In the genomic region with DNA sequence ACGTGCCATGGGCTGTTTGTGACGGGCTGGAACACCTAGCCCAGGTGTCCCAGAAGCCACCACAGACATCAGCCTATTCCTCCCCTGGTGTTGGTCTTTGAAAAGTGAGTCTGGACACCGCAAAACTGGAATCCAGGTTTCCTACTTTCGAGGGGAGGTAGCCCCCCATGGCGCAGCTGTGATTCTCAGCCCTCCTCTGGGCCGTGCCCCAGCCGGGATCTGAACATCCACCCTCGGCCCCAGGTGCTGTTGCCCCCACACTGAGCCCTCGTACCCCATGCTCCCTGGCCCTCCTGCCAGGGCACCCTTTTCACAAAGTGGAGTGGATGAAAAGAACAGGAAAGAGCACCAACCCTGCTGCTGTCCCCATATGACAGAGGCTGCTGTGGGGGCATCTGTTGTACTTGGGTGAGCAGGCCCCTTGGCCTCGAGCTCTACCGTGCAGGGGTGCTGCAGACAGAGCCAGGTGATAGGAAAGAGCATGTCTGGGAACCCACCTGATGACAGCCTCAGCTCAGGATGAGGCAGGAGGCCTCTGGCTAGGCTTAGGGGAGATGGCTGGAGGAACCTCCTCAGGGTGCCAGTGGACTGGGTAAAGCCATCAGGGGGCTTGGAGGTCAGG, we compare ENCODE assay signal across 41 cellular contexts. TPM values are rescaled to one million over a fixed set of nuclear protein-coding genes. Genes with fewer than 3 reads are reported as not detected.
"Had no signal": no experiment of that assay in that cellular context is flagged by ENCODE, and none has a peak within 500 bp of the region (broad histone marks: within the 10 kb centered on the region; RNA-seq: fewer than 3 reads in every experiment).

No MANE protein-coding gene starts in this region.

- H3K27me3 ChIP-seq: ascending aorta, cardiac muscle cell, MG63, Peyer's patch had no signal

- H3K4me1 Mint-ChIP-seq: activated B cell treated with CpG ODN at 0.5 μM for 24 hours; activated naive CD8-positive, alpha-beta T cell treated with anti-CD3 and anti-CD28 coated beads, Interleukin-2, amount 10 ng/mL, durations not matched to agents 7 days and 5 days had no signal

- H3K36me3 Mint-ChIP-seq: activated CD8-positive, alpha-beta memory T cell treated with anti-CD3 and anti-CD28 coated beads, Interleukin-2, amount 10 ng/mL, durations not matched to agents 7 days and 5 days; activated naive CD8-positive, alpha-beta T cell treated with anti-CD3 and anti-CD28 coated beads, Interleukin-2, amount 10 ng/mL, durations not matched to agents 7 days and 5 days had no signal

- H3K27ac ChIP-seq: ascending aorta, cardiac muscle cell, Peyer's patch, RWPE1, VCaP had no signal

- H3K36me3 ChIP-seq: ascending aorta, cardiac muscle cell, MG63, Peyer's patch had no signal

- H3K9me3 Mint-ChIP-seq: activated B cell treated with CpG ODN at 0.5 μM for 24 hours; activated naive CD8-positive, alpha-beta T cell treated with anti-CD3 and anti-CD28 coated beads, Interleukin-2, amount 10 ng/mL, durations not matched to agents 7 days and 5 days had no signal

- DNase-seq: activated B cell treated with CpG ODN at 0.5 μM for 24 hours; activated CD4-positive, alpha-beta T cell treated with anti-CD3 and anti-CD28 coated beads for 4 hours; activated CD4-positive, alpha-beta T cell treated with anti-CD3 and anti-CD28 coated beads, Interleukin-2, amount 50 U/mL, for 4 hours; activated CD4-positive, CD25-positive, alpha-beta regulatory T cell treated with anti-CD3 and anti-CD28 coated beads, Interleukin-2, amount 50 U/mL, for 72 hours; activated CD8-positive, alpha-beta memory T cell treated with anti-CD3 and anti-CD28 coated beads for 24 hours; activated CD8-positive, alpha-beta memory T cell treated with anti-CD3 and anti-CD28 coated beads, Interleukin-2, amount 10 ng/mL, durations not matched to agents 7 days and 5 days; activated CD8-positive, alpha-beta memory T cell treated with anti-CD3 and anti-CD28 coated beads, Interleukin-2, amount 50 U/mL, for 48 hours; activated effector memory CD4-positive, alpha-beta T cell treated with Interleukin-2 at 50 U/mL for 16 hours; activated naive CD4-positive, alpha-beta T cell treated with anti-CD3 and anti-CD28 coated beads, Interleukin-2, amount 50 U/mL, for 16 hours; activated naive CD8-positive, alpha-beta T cell treated with anti-CD3 and anti-CD28 coated beads, Interleukin-2, amount 10 ng/mL, durations not matched to agents 7 days and 5 days; activated T-cell treated with anti-CD3 and anti-CD28 coated beads, Interleukin-2, amount 50 U/mL, for 48 hours; amygdala; Kasumi-1; KG1; MG63; NCI-H1048; NCI-H1105 treated with DMSO at 0.1 percent for 48 hours; NCI-H1436; NCI-H1694; NCI-H1930; NCI-H2081 treated with DMSO at 0.1 percent for 48 hours; NCI-H226; NCI-H524 treated with DMSO at 0.1 percent for 48 hours; NCI-H748 treated with DMSO at 0.1 percent for 48 hours; NK-92 treated with Interleukin-12 subunit alpha and Interleukin-12 subunit beta, amount 100 ng/mL, for 24 hours; PC-3; Peyer's patch; SIG-M5; SW 1271; T-helper 1 cell; T-helper 2 cell; T-helper 9 cell had no signal

- H3K4me3 ChIP-seq: ascending aorta, cardiac muscle cell, MG63, Peyer's patch had no signal

- H3K4me3 Mint-ChIP-seq: activated B cell treated with CpG ODN at 0.5 μM for 24 hours; activated CD8-positive, alpha-beta memory T cell treated with anti-CD3 and anti-CD28 coated beads, Interleukin-2, amount 10 ng/mL, durations not matched to agents 7 days and 5 days; activated naive CD8-positive, alpha-beta T cell treated with anti-CD3 and anti-CD28 coated beads, Interleukin-2, amount 10 ng/mL, durations not matched to agents 7 days and 5 days had no signal

- ATAC-seq: activated CD8-positive, alpha-beta memory T cell treated with anti-CD3 and anti-CD28 coated beads, Interleukin-2, amount 10 ng/mL, durations not matched to agents 7 days and 5 days; PC-3; Right ventricle myocardium inferior; SK-N-SH treated with all-trans-retinoic acid at 6 μM for 48 hours had no signal

- H3K27ac Mint-ChIP-seq: activated B cell treated with CpG ODN at 0.5 μM for 24 hours; activated CD8-positive, alpha-beta memory T cell treated with anti-CD3 and anti-CD28 coated beads, Interleukin-2, amount 10 ng/mL, durations not matched to agents 7 days and 5 days; activated naive CD8-positive, alpha-beta T cell treated with anti-CD3 and anti-CD28 coated beads, Interleukin-2, amount 10 ng/mL, durations not matched to agents 7 days and 5 days had no signal

- H3K4me1 ChIP-seq: ascending aorta, Peyer's patch had no signal

- H3K9me3 ChIP-seq: ascending aorta, MG63, Peyer's patch had no signal

RNA-seq across cellular contexts. Expression of a gene that starts 18.8 kb away (rescaled TPM):
- total RNA-seq: activated B cell treated with CpG ODN at 0.5 μM for 24 hours; activated CD8-positive, alpha-beta memory T cell treated with anti-CD3 and anti-CD28 coated beads, Interleukin-2, amount 10 ng/mL, durations not matched to agents 7 days and 5 days; activated naive CD8-positive, alpha-beta T cell treated with anti-CD3 and anti-CD28 coated beads, Interleukin-2, amount 10 ng/mL, durations not matched to agents 7 days and 5 days; ascending aorta; cardiac muscle cell; NCI-H460; PC-3; Right ventricle myocardium inferior; SK-MEL-5 had no signal
- polyA plus RNA-seq: cardiac muscle cell had no signal

RNA-seq across cellular contexts. Expression of a gene that starts 49.6 kb away (rescaled TPM):
- total RNA-seq: activated B cell treated with CpG ODN at 0.5 μM for 24 hours; activated CD8-positive, alpha-beta memory T cell treated with anti-CD3 and anti-CD28 coated beads, Interleukin-2, amount 10 ng/mL, durations not matched to agents 7 days and 5 days; activated naive CD8-positive, alpha-beta T cell treated with anti-CD3 and anti-CD28 coated beads, Interleukin-2, amount 10 ng/mL, durations not matched to agents 7 days and 5 days; ascending aorta; cardiac muscle cell; NCI-H460; PC-3; Peyer's patch; Right ventricle myocardium inferior; SK-MEL-5 had no signal
- polyA plus RNA-seq: adipose tissue, cardiac muscle cell had no signal

RNA-seq across cellular contexts. Expression of a gene that starts 49.7 kb away (rescaled TPM):
- total RNA-seq: activated B cell treated with CpG ODN at 0.5 μM for 24 hours; activated CD8-positive, alpha-beta memory T cell treated with anti-CD3 and anti-CD28 coated beads, Interleukin-2, amount 10 ng/mL, durations not matched to agents 7 days and 5 days; activated naive CD8-positive, alpha-beta T cell treated with anti-CD3 and anti-CD28 coated beads, Interleukin-2, amount 10 ng/mL, durations not matched to agents 7 days and 5 days; ascending aorta; cardiac muscle cell; NCI-H460; PC-3; Peyer's patch; Right ventricle myocardium inferior; SK-MEL-5 had no signal
- polyA plus RNA-seq: adipose tissue, cardiac muscle cell had no signal

RNA-seq across cellular contexts. Expression of a gene that starts 53.0 kb away (rescaled TPM):
- total RNA-seq: activated B cell treated with CpG ODN at 0.5 μM for 24 hours; activated naive CD8-positive, alpha-beta T cell treated with anti-CD3 and anti-CD28 coated beads, Interleukin-2, amount 10 ng/mL, durations not matched to agents 7 days and 5 days; ascending aorta; cardiac muscle cell; NCI-H460; PC-3; Right ventricle myocardium inferior; SK-MEL-5 had no signal
- polyA plus RNA-seq: cardiac muscle cell had no signal
